8 cellular contexts compared by ENCODE assay signal in the genomic region with DNA sequence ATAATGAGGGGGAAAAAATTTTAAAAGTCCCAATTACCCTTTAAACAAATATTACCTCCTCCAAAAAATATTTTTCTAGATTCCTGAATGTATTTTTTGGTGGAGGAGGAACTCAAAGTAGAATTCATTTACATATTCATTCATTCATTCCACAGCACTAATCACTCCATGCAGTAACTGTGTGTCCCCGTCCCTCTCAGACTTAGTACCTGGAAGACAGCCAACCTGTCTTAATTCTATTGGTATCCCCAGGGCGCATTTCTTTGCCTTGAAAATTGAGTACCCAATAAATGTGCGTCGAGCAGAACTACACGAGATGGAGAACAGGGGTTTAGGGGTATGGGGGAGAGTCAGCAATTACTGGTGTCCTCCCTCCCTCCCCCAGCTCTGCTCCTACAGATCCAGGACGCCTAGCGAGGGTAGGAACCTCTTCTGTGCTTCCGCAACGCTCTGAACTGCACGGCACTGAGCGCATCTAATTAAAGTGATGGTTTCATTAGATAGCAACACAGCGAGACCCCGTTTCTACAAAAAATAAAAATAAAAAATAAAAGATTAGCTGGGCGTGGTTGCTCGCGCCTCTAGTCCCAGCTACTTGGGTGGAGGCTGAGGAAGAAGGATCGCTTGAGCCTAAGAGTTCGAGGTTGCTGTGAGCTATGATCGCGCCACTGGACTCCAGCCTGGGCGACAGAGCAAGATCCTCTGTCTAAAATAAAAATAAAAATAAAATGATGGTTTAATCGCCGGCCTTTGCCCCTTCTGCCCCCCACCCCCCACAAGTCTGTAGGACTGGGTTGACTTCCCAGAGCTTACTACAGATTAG.
DNase-seq lines count a peak whose midpoint lies in the region; ATAC-seq and TF ChIP-seq lines count a peak whose summit lies in the region.

No MANE protein-coding gene starts in this region.

- H3K4me3 ChIP-seq in epithelial cell of esophagus (ENCODE audit: low read length) = peak overlapping the region; percentile 36
- peak overlapping the region; percentile 52 to 86 (median 77) for H3K4me3 ChIP-seq in skin epidermis

- no peak for ATAC-seq in GM21825 (IDR thresholded peaks at IDR 0.05; ENCODE audit: unreplicated experiment)

- DNase-seq in NCI-H1417 (lab: John Stamatoyannopoulos, UW) = peak; percentile 17 to 68 (median 64)
- no peak for DNase-seq in NCI-H1417 treated with DMSO at 0.1 percent for 48 hours (lab: John Stamatoyannopoulos, UW)
- peak; percentile 64 for DNase-seq in NCI-H345 (lab: John Stamatoyannopoulos, UW)
- no peak for DNase-seq in epithelial cell of esophagus (ENCODE audit: low read depth)
- no peak for DNase-seq in iPS-NIHi7 (ENCODE audit: extremely low spot score)
- DNase-seq in NCI-H187 (lab: John Stamatoyannopoulos, UW) = no peak

- H3K27ac ChIP-seq in skin epidermis = peak overlapping the region in 2 of 21 experiments; percentile 42 to 47

- TF ChIP-seq CTCF in epithelial cell of esophagus (IDR thresholded peaks at IDR 0.05; ENCODE audit: insufficient read depth, low read depth, low read length, missing control alignments) = no peak

Comparison
In these comparisons a context has a peak if more than half of its experiments do, and no peak if none do; other contexts are left out.
1. DNase-seq: peak in NCI-H1417 (3 of 3) and NCI-H345 (single experiment); none in NCI-H1417 treated with DMSO at 0.1 percent for 48 hours (single experiment), epithelial cell of esophagus (single experiment), iPS-NIHi7 (single experiment) and NCI-H187 (0 of 2).